In genomic region chr2:75960134-75961009, GRCh38 we compare ENCODE assay signal across 24 cellular contexts.
"Had no signal": no experiment of that assay in that cellular context is flagged by ENCODE, and none has a peak within 500 bp of the region (broad histone marks: within the 10 kb centered on the region; RNA-seq: fewer than 3 reads in every experiment).

No MANE protein-coding gene starts in this region.

- H3K4me3 ChIP-seq: coronary artery, heart left ventricle, stomach, suprapubic skin, transverse colon had no signal

- H3K79me2 ChIP-seq: parathyroid adenoma had no signal

- H3K9me3 ChIP-seq: heart left ventricle, stomach, suprapubic skin, transverse colon had no signal

- H3K4me1 ChIP-seq: heart left ventricle, parathyroid adenoma, stomach, suprapubic skin, transverse colon had no signal

- H3K4me1 Mint-ChIP-seq: activated CD4-positive, alpha-beta T cell treated with anti-CD3 and anti-CD28 coated beads for 36 hours; activated naive CD8-positive, alpha-beta T cell treated with anti-CD3 and anti-CD28 coated beads for 36 hours; memory B cell; nephron; stimulated activated memory B cell treated with anti-CD40 and anti-IgM and Interleukin-4, amounts not matched to agents 10 μg/mL and 1 μg/mL and 100 μg/mL, for 72 hours; T-helper 17 cell had no signal

- H3K27me3 ChIP-seq: heart left ventricle, stomach, suprapubic skin, transverse colon had no signal

- H3K27me3 Mint-ChIP-seq: activated CD4-positive, alpha-beta T cell treated with anti-CD3 and anti-CD28 coated beads for 36 hours; activated naive CD8-positive, alpha-beta T cell treated with anti-CD3 and anti-CD28 coated beads for 36 hours; memory B cell; stimulated activated memory B cell treated with anti-CD40 and anti-IgM and Interleukin-4, amounts not matched to agents 10 μg/mL and 1 μg/mL and 100 μg/mL, for 72 hours; T-helper 17 cell had no signal

- H3K27ac ChIP-seq: coronary artery, epithelial cell of prostate, heart left ventricle, parathyroid adenoma, stomach, suprapubic skin, transverse colon had no signal

- H3K27ac Mint-ChIP-seq: activated CD4-positive, alpha-beta T cell treated with anti-CD3 and anti-CD28 coated beads for 36 hours; activated naive CD8-positive, alpha-beta T cell treated with anti-CD3 and anti-CD28 coated beads for 36 hours; activated T-helper 2 cell treated with anti-CD3 and anti-CD28 coated beads, Interferon-gamma antibody, Interleukin-2, Interleukin-4, amounts not matched to agents 10 μg/mL and 5 μg/mL and 100 μg/mL, durations not matched to agents 14 hours and 24 hours and 36 hours; memory B cell; nephron; stimulated activated memory B cell treated with anti-CD40 and anti-IgM and Interleukin-4, amounts not matched to agents 10 μg/mL and 1 μg/mL and 100 μg/mL, for 72 hours; T-helper 17 cell had no signal

- H3K4me3 Mint-ChIP-seq: activated CD4-positive, alpha-beta T cell treated with anti-CD3 and anti-CD28 coated beads for 36 hours; activated naive CD8-positive, alpha-beta T cell treated with anti-CD3 and anti-CD28 coated beads for 36 hours; activated T-cell treated with anti-CD3 and anti-CD28 coated beads, Interleukin-2, amount 50 U/mL, for 4 hours; memory B cell; nephron; stimulated activated memory B cell treated with anti-CD40 and anti-IgM and Interleukin-4, amounts not matched to agents 10 μg/mL and 1 μg/mL and 100 μg/mL, for 72 hours; T-helper 17 cell had no signal

- H2AFZ ChIP-seq: parathyroid adenoma had no signal

- H3K9ac ChIP-seq: parathyroid adenoma had no signal

- DNase-seq: activated CD4-positive, alpha-beta T cell treated with anti-CD3 and anti-CD28 coated beads for 36 hours; activated CD4-positive, alpha-beta T cell treated with anti-CD3 and anti-CD28 coated beads, Interleukin-2, amount 50 U/mL, for 48 hours; activated CD8-positive, alpha-beta memory T cell treated with anti-CD3 and anti-CD28 coated beads, Interleukin-2, amount 50 U/mL, for 48 hours; activated naive CD4-positive, alpha-beta T cell treated with Interleukin-2 at 50 U/mL for 16 hours; activated naive CD8-positive, alpha-beta T cell treated with anti-CD3 and anti-CD28 coated beads for 36 hours; activated T-cell treated with anti-CD3 and anti-CD28 coated beads, Interleukin-2, amount 50 U/mL, for 4 hours; cerebellar nuclear complex; heart left ventricle; islet precursor cell; left colon; nucleus accumbens; small intestine; stomach; T-helper 17 cell; transverse colon had no signal

- ATAC-seq: activated CD4-positive, alpha-beta T cell treated with anti-CD3 and anti-CD28 coated beads for 36 hours; activated T-cell treated with anti-CD3 and anti-CD28 coated beads, Interleukin-2, amount 50 U/mL, for 4 hours; heart left ventricle; left colon; sciatic nerve; stimulated activated memory B cell treated with anti-CD40 and anti-IgM and Interleukin-4, amounts not matched to agents 10 μg/mL and 1 μg/mL and 100 μg/mL, for 72 hours; T-helper 17 cell had no signal

- H3K36me3 Mint-ChIP-seq: activated naive CD8-positive, alpha-beta T cell treated with anti-CD3 and anti-CD28 coated beads for 36 hours; memory B cell; stimulated activated memory B cell treated with anti-CD40 and anti-IgM and Interleukin-4, amounts not matched to agents 10 μg/mL and 1 μg/mL and 100 μg/mL, for 72 hours had no signal

- H3K36me3 ChIP-seq: heart left ventricle, stomach, suprapubic skin, transverse colon had no signal

- FAIRE-seq: small intestine had no signal

- H3K9me3 Mint-ChIP-seq: activated naive CD8-positive, alpha-beta T cell treated with anti-CD3 and anti-CD28 coated beads for 36 hours; activated T-cell treated with anti-CD3 and anti-CD28 coated beads, Interleukin-2, amount 50 U/mL, for 4 hours; activated T-helper 2 cell treated with anti-CD3 and anti-CD28 coated beads, Interferon-gamma antibody, Interleukin-2, Interleukin-4, amounts not matched to agents 10 μg/mL and 5 μg/mL and 100 μg/mL, durations not matched to agents 14 hours and 24 hours and 36 hours; nephron; stimulated activated memory B cell treated with anti-CD40 and anti-IgM and Interleukin-4, amounts not matched to agents 10 μg/mL and 1 μg/mL and 100 μg/mL, for 72 hours had no signal
